In genomic region chr1:78223417-78224215, GRCh38 we compare ENCODE assay signal across 22 cellular contexts.
A peak's percentile ranks its signal among the peaks of the same experiment; 100 is the strongest.
DNase-seq lines count a peak whose midpoint lies in the region; ATAC-seq and TF ChIP-seq lines count a peak whose summit lies in the region.
"Had no signal": no experiment of that assay in that cellular context is flagged by ENCODE, and none has a peak within 500 bp of the region (broad histone marks: within the 10 kb centered on the region; RNA-seq: fewer than 3 reads in every experiment).

No MANE protein-coding gene starts in this region.

- peaks cover 17% of the 10 kb centered on the region for H3K4me1 ChIP-seq in osteoblast (ENCODE audit: insufficient read depth, low read length)
- H3K4me1 ChIP-seq: SJCRH30, spleen, uterus had no signal

- H3K79me2 ChIP-seq in osteoblast (ENCODE audit: insufficient read depth, low read length): no peaks in the 10 kb centered on the region

- intact Hi-C loops in Calu3 (cut with micrococcal nuclease; ENCODE audit: unreplicated experiment): no loop called here

- H3K4me3 Mint-ChIP-seq in Calu3 (ENCODE audit: low read depth, unreplicated experiment) (peak overlapping the region; percentile 50), type B pancreatic cell (no peak overlapping the region)
- H3K4me3 Mint-ChIP-seq in stimulated activated effector memory CD8-positive, alpha-beta T cell treated with anti-CD3 and anti-CD28 coated beads, Interleukin-12 subunit alpha, Interleukin-12 subunit beta, amount 100 ng/mL, for 72 hours: no peak overlapping the region
- H3K4me3 Mint-ChIP-seq: activated CD4-positive, alpha-beta T cell treated with anti-CD3 and anti-CD28 coated beads, Interleukin-2, amount 10 ng/mL, durations not matched to agents 7 days and 5 days; activated naive CD4-positive, alpha-beta T cell treated with anti-CD3 and anti-CD28 coated beads, Interleukin-2, amount 50 U/mL, for 24 hours; central memory CD8-positive, alpha-beta T cell; endodermal cell had no signal

- peaks cover 23% of the 10 kb centered on the region for H3K4me1 Mint-ChIP-seq in Calu3 (ENCODE audit: low read depth, unreplicated experiment)
- H3K4me1 Mint-ChIP-seq in type B pancreatic cell (ENCODE audit: unreplicated experiment): peaks cover 5% of the 10 kb centered on the region
- no peaks in the 10 kb centered on the region for H3K4me1 Mint-ChIP-seq in stimulated activated effector memory CD8-positive, alpha-beta T cell treated with anti-CD3 and anti-CD28 coated beads, Interleukin-12 subunit alpha, Interleukin-12 subunit beta, amount 100 ng/mL, for 72 hours
- H3K4me1 Mint-ChIP-seq: activated CD4-positive, alpha-beta T cell treated with anti-CD3 and anti-CD28 coated beads, Interleukin-2, amount 10 ng/mL, durations not matched to agents 7 days and 5 days; activated naive CD4-positive, alpha-beta T cell treated with anti-CD3 and anti-CD28 coated beads, Interleukin-2, amount 50 U/mL, for 24 hours; central memory CD8-positive, alpha-beta T cell had no signal

- peaks cover 8% of the 10 kb centered on the region for H3K9me3 ChIP-seq in osteoblast (ENCODE audit: low read depth, low read length)
- H3K9me3 ChIP-seq: SJCRH30, uterus had no signal

- no peaks in the 10 kb centered on the region for H3K36me3 ChIP-seq in osteoblast (ENCODE audit: insufficient read depth, low read length)
- H3K36me3 ChIP-seq: SJCRH30, spleen, uterus had no signal

- no peaks in the 10 kb centered on the region for H4K20me1 ChIP-seq in osteoblast (ENCODE audit: insufficient read depth, low read length)

- no peak overlapping the region for H3K4me3 ChIP-seq in fibroblast of the aortic adventitia (ENCODE audit: low read depth, low read length)
- H3K4me3 ChIP-seq in osteoblast (ENCODE audit: insufficient read depth, low read length): no peak overlapping the region
- H3K4me3 ChIP-seq: SJCRH30, spleen, uterus had no signal

- TF ChIP-seq CTCF in Calu3 (IDR thresholded peaks at IDR 0.05; ENCODE audit: unreplicated experiment) (no peak), VCaP (conservative IDR thresholded peaks at IDR 0.05) (no peak), fibroblast of the aortic adventitia (IDR thresholded peaks at IDR 0.05; ENCODE audit: insufficient read depth, low read length) (no peak), osteoblast (IDR thresholded peaks at IDR 0.05; ENCODE audit: extremely low read depth, low read depth, low read length) (no peak), type B pancreatic cell (conservative IDR thresholded peaks at IDR 0.05) (no peak)

- H3K27ac Mint-ChIP-seq in Calu3 (ENCODE audit: unreplicated experiment) (peak overlapping the region; percentile 82), type B pancreatic cell (no peak overlapping the region)
- H3K27ac Mint-ChIP-seq in stimulated activated effector memory CD8-positive, alpha-beta T cell treated with anti-CD3 and anti-CD28 coated beads, Interleukin-12 subunit alpha, Interleukin-12 subunit beta, amount 100 ng/mL, for 72 hours: no peak overlapping the region
- H3K27ac Mint-ChIP-seq: activated CD4-positive, alpha-beta T cell treated with anti-CD3 and anti-CD28 coated beads, Interleukin-2, amount 10 ng/mL, durations not matched to agents 7 days and 5 days; activated naive CD4-positive, alpha-beta T cell treated with anti-CD3 and anti-CD28 coated beads, Interleukin-2, amount 50 U/mL, for 24 hours; endodermal cell had no signal

- H3K9me3 Mint-ChIP-seq in Calu3 (ENCODE audit: low read depth, unreplicated experiment): no peaks in the 10 kb centered on the region
- no peaks in the 10 kb centered on the region for H3K9me3 Mint-ChIP-seq in type B pancreatic cell
- H3K9me3 Mint-ChIP-seq in stimulated activated effector memory CD8-positive, alpha-beta T cell treated with anti-CD3 and anti-CD28 coated beads, Interleukin-12 subunit alpha, Interleukin-12 subunit beta, amount 100 ng/mL, for 72 hours: peaks cover 3% of the 10 kb centered on the region
- H3K9me3 Mint-ChIP-seq: activated CD4-positive, alpha-beta T cell treated with anti-CD3 and anti-CD28 coated beads, Interleukin-2, amount 10 ng/mL, durations not matched to agents 7 days and 5 days had no signal

- peak overlapping the region; percentile 64 for H3K4me2 ChIP-seq in osteoblast (ENCODE audit: insufficient read depth, low read length)

- H2AFZ ChIP-seq in osteoblast (ENCODE audit: low read length): no peak overlapping the region

- DNase-seq in Calu3 (peak; percentile 20), fibroblast of the aortic adventitia (ENCODE audit: low read depth) (peak; percentile 77), osteoblast (ENCODE audit: insufficient read length, low spot score, missing footprints) (peak; percentile 50), T-helper 2 cell (no peak), NCI-H82 (lab: John Stamatoyannopoulos, UW) (no peak), type B pancreatic cell (ENCODE audit: extremely low spot score, unreplicated experiment) (no peak)
- no peak for DNase-seq in stimulated activated effector memory CD8-positive, alpha-beta T cell treated with anti-CD3 and anti-CD28 coated beads, Interleukin-12 subunit alpha, Interleukin-12 subunit beta, amount 100 ng/mL, for 72 hours (ENCODE audit: low spot score in 2 of 2)
- DNase-seq: activated CD4-positive, alpha-beta T cell treated with anti-CD3 and anti-CD28 coated beads, Interleukin-2, amount 10 ng/mL, durations not matched to agents 7 days and 5 days; AML-193; endodermal cell; head of caudate nucleus; NCI-H1105; NCI-H345; occipital lobe; SJCRH30; spleen; stimulated activated naive CD4-positive, alpha-beta T cell; T1000; uterus had no signal

- BruUV-seq in Calu3 (replicated peaks; lab: Mats Ljungman, UMichigan): no TSS peak

- H3K27me3 Mint-ChIP-seq in Calu3 (ENCODE audit: unreplicated experiment): no peaks in the 10 kb centered on the region
- H3K27me3 Mint-ChIP-seq in type B pancreatic cell: no peaks in the 10 kb centered on the region
- H3K27me3 Mint-ChIP-seq: activated CD4-positive, alpha-beta T cell treated with anti-CD3 and anti-CD28 coated beads, Interleukin-2, amount 10 ng/mL, durations not matched to agents 7 days and 5 days had no signal

- CTCF ChIA-PET in Calu3 (lab: Charles Lee): interaction anchor here (0.9 kb wide), 1 partner anchor 17 kb away, joined by 3 read pairs; no protein-coding TSS in a partner anchor

- H3K27me3 ChIP-seq in osteoblast (ENCODE audit: insufficient read depth, low read length): no peaks in the 10 kb centered on the region
- H3K27me3 ChIP-seq: SJCRH30, uterus had no signal

- H3K27ac ChIP-seq in VCaP: peak overlapping the region; percentile 85
- H3K27ac ChIP-seq in osteoblast (ENCODE audit: low read depth, low read length): peak overlapping the region; percentile 34
- H3K27ac ChIP-seq: SJCRH30, spleen, uterus had no signal

- H3K36me3 Mint-ChIP-seq in Calu3 (ENCODE audit: insufficient read depth, unreplicated experiment) (peaks cover 6% of the 10 kb centered on the region), type B pancreatic cell (no peaks in the 10 kb centered on the region)
- H3K36me3 Mint-ChIP-seq in stimulated activated effector memory CD8-positive, alpha-beta T cell treated with anti-CD3 and anti-CD28 coated beads, Interleukin-12 subunit alpha, Interleukin-12 subunit beta, amount 100 ng/mL, for 72 hours: no peaks in the 10 kb centered on the region
- H3K36me3 Mint-ChIP-seq: activated naive CD4-positive, alpha-beta T cell treated with anti-CD3 and anti-CD28 coated beads, Interleukin-2, amount 50 U/mL, for 24 hours had no signal

- ATAC-seq in stimulated activated effector memory CD8-positive, alpha-beta T cell treated with anti-CD3 and anti-CD28 coated beads, Interleukin-12 subunit alpha, Interleukin-12 subunit beta, amount 100 ng/mL, for 72 hours: no peak

Comparison
In these comparisons a context has a peak if more than half of its experiments do, and no peak if none do; other contexts are left out.
1. DNase-seq: peak in Calu3 (single experiment), fibroblast of the aortic adventitia (single experiment) and osteoblast (single experiment); none in T-helper 2 cell (0 of 5), NCI-H82 (single experiment), type B pancreatic cell (single experiment) and stimulated activated effector memory CD8-positive, alpha-beta T cell treated with anti-CD3 and anti-CD28 coated beads, Interleukin-12 subunit alpha, Interleukin-12 subunit beta, amount 100 ng/mL, for 72 hours (0 of 2).